31 cellular contexts compared by ENCODE assay signal in the genomic region with DNA sequence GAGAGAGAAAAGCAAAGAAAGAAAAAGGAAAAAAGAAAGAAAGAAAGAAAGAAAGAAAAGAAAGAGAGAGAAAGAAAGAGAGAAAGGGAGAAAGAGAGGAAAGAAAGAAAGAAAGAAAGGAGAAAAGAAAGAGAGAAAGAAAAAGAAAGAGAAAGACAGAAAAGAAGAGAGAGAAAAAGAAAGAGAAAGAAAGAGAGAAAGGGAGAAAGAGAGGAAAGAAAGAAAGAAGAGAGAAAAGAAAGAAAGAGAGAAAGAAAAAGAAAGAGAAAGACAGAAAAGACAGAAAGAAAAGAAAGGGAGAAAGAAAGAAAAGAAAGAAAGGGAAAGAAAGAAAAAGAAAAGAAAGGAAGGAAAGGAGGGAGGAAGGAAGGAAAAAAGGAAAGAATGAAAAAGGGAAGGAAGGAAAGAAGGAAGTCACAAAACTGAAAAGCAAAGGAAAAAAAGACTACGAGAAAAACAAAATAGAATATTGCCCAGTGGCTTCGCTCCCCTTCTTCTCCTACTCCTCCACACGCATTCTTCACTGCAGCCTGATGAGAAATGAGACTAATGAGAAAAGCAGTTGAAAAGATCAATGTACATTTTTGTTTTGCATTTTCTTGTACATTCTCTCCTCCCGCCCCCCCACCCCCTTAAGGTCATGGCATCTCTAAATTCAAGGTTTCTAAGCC.
"Had no signal": no experiment of that assay in that cellular context is flagged by ENCODE, and none has a peak within 500 bp of the region (broad histone marks: within the 10 kb centered on the region; RNA-seq: fewer than 3 reads in every experiment).

No MANE protein-coding gene starts in this region.

- ATAC-seq: activated CD8-positive, alpha-beta memory T cell treated with anti-CD3 and anti-CD28 coated beads, Interleukin-2, amount 10 ng/mL, durations not matched to agents 7 days and 5 days; activated T-helper 17 cell treated with anti-CD3 and anti-CD28 coated beads, Interleukin-2, amount 50 U/mL, for 72 hours; effector memory CD8-positive, alpha-beta T cell; foreskin keratinocyte; gastrocnemius medialis; heart left ventricle; T-cell had no signal

- H3K4me3 ChIP-seq: esophagus muscularis mucosa, gastrocnemius medialis, heart left ventricle had no signal

- H3K27me3 ChIP-seq: brain microvascular endothelial cell, esophagus muscularis mucosa, foreskin keratinocyte, gastrocnemius medialis had no signal

- DNase-seq: activated CD4-positive, alpha-beta memory T cell treated with anti-CD3 and anti-CD28 coated beads, Interleukin-2, amount 10 ng/mL, durations not matched to agents 7 days and 5 days; activated CD4-positive, alpha-beta T cell treated with anti-CD3 and anti-CD28 coated beads for 1 hour; activated CD4-positive, alpha-beta T cell treated with anti-CD3 and anti-CD28 coated beads for 4 hours; activated CD4-positive, alpha-beta T cell treated with anti-CD3 and anti-CD28 coated beads, Interleukin-2, amount 10 ng/mL, durations not matched to agents 7 days and 5 days; activated CD4-positive, alpha-beta T cell treated with anti-CD3 and anti-CD28 coated beads, Interleukin-2, amount 50 U/mL, for 4 hours; activated CD8-positive, alpha-beta memory T cell treated with anti-CD3 and anti-CD28 coated beads, Interleukin-2, amount 10 ng/mL, durations not matched to agents 7 days and 5 days; activated CD8-positive, alpha-beta memory T cell treated with anti-CD3 and anti-CD28 coated beads, Interleukin-2, amount 50 U/mL, for 4 hours; activated effector memory CD4-positive, alpha-beta T cell treated with Interleukin-2 at 50 U/mL for 16 hours; activated gamma-delta T cell treated with Interleukin-2 at 50 U/mL for 16 hours; activated naive CD4-positive, alpha-beta T cell treated with anti-CD3 and anti-CD28 coated beads, Interleukin-2, amount 50 U/mL, for 16 hours; activated naive CD4-positive, alpha-beta T cell treated with Interleukin-2 at 50 U/mL for 16 hours; activated T-cell treated with anti-CD3 and anti-CD28 coated beads, Interleukin-2, amount 50 U/mL, for 1 hour; amniotic stem cell; anterior cingulate cortex; brain microvascular endothelial cell; cortex of kidney; dermis blood vessel endothelial cell; effector CD4-positive, alpha-beta T cell; effector memory CD8-positive, alpha-beta T cell; erythroblast; foreskin keratinocyte; gastrocnemius medialis; glutamatergic neuron; heart left ventricle; SW 1271; T-cell; T-helper 9 cell had no signal

- H3K9me3 Mint-ChIP-seq: activated CD4-positive, alpha-beta memory T cell treated with anti-CD3 and anti-CD28 coated beads, Interleukin-2, amount 10 ng/mL, durations not matched to agents 7 days and 5 days; activated CD4-positive, alpha-beta T cell treated with anti-CD3 and anti-CD28 coated beads, Interleukin-2, amount 10 ng/mL, durations not matched to agents 7 days and 5 days; activated T-helper 17 cell treated with anti-CD3 and anti-CD28 coated beads, Interleukin-2, amount 50 U/mL, for 72 hours; T-helper 1 cell treated with Interleukin-12 subunit alpha and Interleukin-12 subunit beta and Interleukin-4 antibody, amounts not matched to agents 30 μg/mL and 1 μg/mL, for 36 hours had no signal

- H3K27ac ChIP-seq: brain microvascular endothelial cell, esophagus muscularis mucosa, foreskin keratinocyte, gastrocnemius medialis, heart left ventricle had no signal

- H3K4me1 ChIP-seq: foreskin keratinocyte, gastrocnemius medialis, heart left ventricle had no signal

- H3K36me3 Mint-ChIP-seq: activated CD8-positive, alpha-beta memory T cell treated with anti-CD3 and anti-CD28 coated beads, Interleukin-2, amount 10 ng/mL, durations not matched to agents 7 days and 5 days; activated naive CD8-positive, alpha-beta T cell; T-cell had no signal

- H3K4me1 Mint-ChIP-seq: activated CD4-positive, alpha-beta memory T cell treated with anti-CD3 and anti-CD28 coated beads, Interleukin-2, amount 10 ng/mL, durations not matched to agents 7 days and 5 days; activated CD4-positive, alpha-beta T cell treated with anti-CD3 and anti-CD28 coated beads, Interleukin-2, amount 10 ng/mL, durations not matched to agents 7 days and 5 days; activated CD8-positive, alpha-beta memory T cell treated with anti-CD3 and anti-CD28 coated beads, Interleukin-2, amount 10 ng/mL, durations not matched to agents 7 days and 5 days; activated T-helper 17 cell treated with anti-CD3 and anti-CD28 coated beads, Interleukin-2, amount 50 U/mL, for 72 hours; T-cell had no signal

- H3K4me3 Mint-ChIP-seq: activated CD4-positive, alpha-beta memory T cell treated with anti-CD3 and anti-CD28 coated beads, Interleukin-2, amount 10 ng/mL, durations not matched to agents 7 days and 5 days; activated CD4-positive, alpha-beta T cell treated with anti-CD3 and anti-CD28 coated beads, Interleukin-2, amount 10 ng/mL, durations not matched to agents 7 days and 5 days; activated CD8-positive, alpha-beta memory T cell treated with anti-CD3 and anti-CD28 coated beads, Interleukin-2, amount 10 ng/mL, durations not matched to agents 7 days and 5 days; activated naive CD8-positive, alpha-beta T cell; activated T-helper 17 cell treated with anti-CD3 and anti-CD28 coated beads, Interleukin-2, amount 50 U/mL, for 72 hours; effector memory CD8-positive, alpha-beta T cell; T-cell; T-helper 1 cell treated with Interleukin-12 subunit alpha and Interleukin-12 subunit beta and Interleukin-4 antibody, amounts not matched to agents 30 μg/mL and 1 μg/mL, for 36 hours had no signal

- H3K27ac Mint-ChIP-seq: activated CD4-positive, alpha-beta memory T cell treated with anti-CD3 and anti-CD28 coated beads, Interleukin-2, amount 10 ng/mL, durations not matched to agents 7 days and 5 days; activated CD4-positive, alpha-beta T cell treated with anti-CD3 and anti-CD28 coated beads, Interleukin-2, amount 10 ng/mL, durations not matched to agents 7 days and 5 days; activated CD8-positive, alpha-beta memory T cell treated with anti-CD3 and anti-CD28 coated beads, Interleukin-2, amount 10 ng/mL, durations not matched to agents 7 days and 5 days; activated naive CD8-positive, alpha-beta T cell; activated T-helper 17 cell treated with anti-CD3 and anti-CD28 coated beads, Interleukin-2, amount 50 U/mL, for 72 hours; effector memory CD8-positive, alpha-beta T cell; T-cell; T-helper 1 cell treated with Interleukin-12 subunit alpha and Interleukin-12 subunit beta and Interleukin-4 antibody, amounts not matched to agents 30 μg/mL and 1 μg/mL, for 36 hours had no signal
